In the genomic region with DNA sequence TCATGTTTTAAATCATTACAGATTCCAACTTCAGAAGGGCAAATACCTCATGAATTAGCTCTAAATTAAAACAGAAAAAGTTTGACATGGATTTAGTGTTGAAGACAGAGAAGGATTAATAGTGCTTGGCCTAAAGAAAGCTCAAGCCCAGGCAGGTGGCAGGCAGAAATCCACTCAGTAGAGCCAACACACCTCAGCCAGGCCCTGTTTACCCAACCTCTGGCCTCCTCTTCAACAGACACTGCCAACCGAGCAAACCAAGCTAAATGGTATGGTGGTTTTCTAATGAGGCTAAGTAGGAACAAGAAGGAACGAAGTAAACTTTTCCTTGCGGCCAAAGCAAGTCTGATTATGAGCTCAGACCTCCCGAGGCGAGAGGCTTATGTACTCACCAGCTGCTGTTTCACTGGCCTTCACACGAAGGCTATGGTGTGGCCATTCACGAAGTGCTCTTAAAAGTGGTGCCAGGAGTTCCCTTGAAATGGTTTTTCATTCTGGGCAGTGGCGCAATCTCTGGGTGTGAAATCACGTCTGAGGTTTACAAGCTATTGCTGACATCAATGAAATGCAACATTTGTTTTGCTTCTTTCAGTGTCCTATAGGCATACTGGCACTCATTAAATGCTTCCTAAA, we compare ENCODE assay signal across 21 cellular contexts.
DNase-seq lines count a peak whose midpoint lies in the region; ATAC-seq and TF ChIP-seq lines count a peak whose summit lies in the region.
"Had no signal": no experiment of that assay in that cellular context is flagged by ENCODE, and none has a peak within 500 bp of the region (broad histone marks: within the 10 kb centered on the region; RNA-seq: fewer than 3 reads in every experiment).

No MANE protein-coding gene starts in this region.

- ATAC-seq in right cardiac atrium, result no peak
- no peak for ATAC-seq in Right ventricle myocardium inferior
- ATAC-seq: A549, GM23338, Panc1, SK-N-SH treated with all-trans-retinoic acid at 6 μM for 48 hours had no signal

- intact Hi-C loops in right cardiac atrium (cut with DNase I) (no loop called here), Right ventricle myocardium inferior (cut with DNase I) (no loop called here), ascending aorta (cut with DNase I) (no loop called here)

- H3K36me3 ChIP-seq in WERI-Rb-1 (no peaks in the 10 kb centered on the region), ascending aorta (no peaks in the 10 kb centered on the region)

- DNase-seq in right cardiac atrium (peak in 2 of 3 donors; percentile 18 to 32), Right ventricle myocardium inferior (ENCODE audit: missing footprints) (no peak), WERI-Rb-1 (peak; percentile 83), fibroblast of gingiva (ENCODE audit: low read depth) (peak; percentile 69), ureter (ENCODE audit: low spot score) (peak; percentile 42), G401 (ENCODE audit: low spot score) (no peak), GM10248 (ENCODE audit: extremely low spot score) (no peak), ascending aorta (ENCODE audit: low spot score in 2 of 2) (no peak)
- DNase-seq: DND-41, GDM1, KG1, MM.1S, NCI-H1105 treated with DMSO at 0.1 percent for 48 hours, NCI-H1694 treated with DMSO at 0.1 percent for 48 hours, NCI-H226, NCI-H774 had no signal

- no peak overlapping the region for H3K4me3 ChIP-seq in right cardiac atrium (ENCODE audit: low read length)
- no peak overlapping the region for H3K4me3 ChIP-seq in WERI-Rb-1 (ENCODE audit: low read depth, low read length)
- H3K4me3 ChIP-seq in ascending aorta, result no peak overlapping the region
- H3K4me3 ChIP-seq: A549, GM23338 had no signal

- POLR2A ChIA-PET in GM10248 (lab: Yijun Ruan, JAX), result no interaction called here

- H3K27me3 ChIP-seq in right cardiac atrium (ENCODE audit: control insufficient read depth, insufficient read depth) (no peaks in the 10 kb centered on the region), WERI-Rb-1 (ENCODE audit: insufficient read depth, low read depth, severe bottlenecking) (no peaks in the 10 kb centered on the region), ascending aorta (no peaks in the 10 kb centered on the region)

- CTCF ChIA-PET in GM10248 (lab: Yijun Ruan, JAX), result interaction anchor here (1.0 to 1.3 kb wide), 2 partner anchors 13 to 18 kb away, joined by 3 to 4 read pairs; no protein-coding TSS in a partner anchor

- in situ Hi-C loops in G401 (cut with HindIII; ENCODE audit: low sequenced_read_pairs), result no loop called here

- H3K27ac ChIP-seq in right cardiac atrium (ENCODE audit: low read length) (no peak overlapping the region), WERI-Rb-1 (peak overlapping the region; percentile 82), ascending aorta (no peak overlapping the region)
- H3K27ac ChIP-seq: A549, C4-2B had no signal

- 71% methylated on average over 9 of the region's 9 CpGs for WGBS in right cardiac atrium

- H3K4me1 ChIP-seq in right cardiac atrium (ENCODE audit: control insufficient read depth, insufficient read depth, low read length) (no peaks in the 10 kb centered on the region), ascending aorta (no peaks in the 10 kb centered on the region)
- H3K4me1 ChIP-seq: A549 had no signal

- H3K9me3 ChIP-seq in right cardiac atrium (ENCODE audit: control insufficient read depth, low read length) (peaks cover 3% of the 10 kb centered on the region), WERI-Rb-1 (ENCODE audit: severe bottlenecking) (peaks cover 15% of the 10 kb centered on the region), ascending aorta (no peaks in the 10 kb centered on the region)

- TF ChIP-seq CTCF in WERI-Rb-1 (IDR thresholded peaks at IDR 0.05; ENCODE audit: low read depth, low read length) (no peak), GM10248 (IDR thresholded peaks at IDR 0.05; ENCODE audit: control extremely low read depth, extremely low read depth, low read depth, missing control alignments) (no peak), ascending aorta (IDR thresholded peaks at IDR 0.05) (no peak)

Comparison
In these comparisons a context has a peak if more than half of its experiments do, and no peak if none do; other contexts are left out.
1. DNase-seq: peak in right cardiac atrium (2 of 3), WERI-Rb-1 (single experiment), fibroblast of gingiva (single experiment) and ureter (single experiment); none in Right ventricle myocardium inferior (single experiment), G401 (single experiment), GM10248 (single experiment) and ascending aorta (0 of 2).